In genomic region chr4:47109379-47109778, GRCh38 we compare ENCODE assay signal across 27 cellular contexts.
"Had no signal": no experiment of that assay in that cellular context is flagged by ENCODE, and none has a peak within 500 bp of the region (broad histone marks: within the 10 kb centered on the region; RNA-seq: fewer than 3 reads in every experiment).

No MANE protein-coding gene starts in this region.

- H3K9me3 ChIP-seq: ascending aorta, colonic mucosa, esophagus muscularis mucosa, gastrocnemius medialis, left ventricle myocardium inferior, neutrophil, ovary, psoas muscle, right atrium auricular region, upper lobe of right lung had no signal

- H3K9me3 Mint-ChIP-seq: activated T-cell treated with anti-CD3 and anti-CD28 coated beads, Interleukin-2, amount 50 U/mL, for 24 hours; activated T-helper 17 cell treated with anti-CD3 and anti-CD28 coated beads, Interleukin-2, amount 50 U/mL, for 72 hours; effector memory CD8-positive, alpha-beta T cell; T-helper 2 cell treated with Interferon-gamma antibody and Interleukin-4, amounts not matched to agents 5 μg/mL and 100 μg/mL, for 36 hours had no signal

- H3K27ac ChIP-seq: ascending aorta, colonic mucosa, dorsolateral prefrontal cortex, esophagus muscularis mucosa, gastrocnemius medialis, left ventricle myocardium inferior, neutrophil, ovary, psoas muscle, right atrium auricular region, upper lobe of right lung had no signal

- H3K4me1 ChIP-seq: ascending aorta, colonic mucosa, esophagus muscularis mucosa, gastrocnemius medialis, left ventricle myocardium inferior, psoas muscle, right atrium auricular region, upper lobe of right lung had no signal

- H3K27ac Mint-ChIP-seq: activated CD4-positive, alpha-beta T cell treated with anti-CD3 and anti-CD28 coated beads for 36 hours; activated naive CD4-positive, alpha-beta T cell treated with anti-CD3 and anti-CD28 coated beads, Interleukin-2, amount 50 U/mL, for 72 hours; activated T-cell treated with anti-CD3 and anti-CD28 coated beads, Interleukin-2, amount 50 U/mL, for 24 hours; activated T-helper 17 cell treated with anti-CD3 and anti-CD28 coated beads, Interleukin-2, amount 50 U/mL, for 72 hours; effector memory CD8-positive, alpha-beta T cell; natural killer cell; T-helper 2 cell treated with Interferon-gamma antibody and Interleukin-4, amounts not matched to agents 5 μg/mL and 100 μg/mL, for 36 hours had no signal

- H3K36me3 Mint-ChIP-seq: activated naive CD4-positive, alpha-beta T cell treated with anti-CD3 and anti-CD28 coated beads, Interleukin-2, amount 50 U/mL, for 72 hours; natural killer cell had no signal

- H3K4me3 ChIP-seq: ascending aorta, colonic mucosa, dorsolateral prefrontal cortex, esophagus muscularis mucosa, gastrocnemius medialis, left ventricle myocardium inferior, ovary, psoas muscle, right atrium auricular region, upper lobe of right lung had no signal

- H3K4me1 Mint-ChIP-seq: activated CD4-positive, alpha-beta T cell treated with anti-CD3 and anti-CD28 coated beads for 36 hours; activated T-helper 17 cell treated with anti-CD3 and anti-CD28 coated beads, Interleukin-2, amount 50 U/mL, for 72 hours; natural killer cell had no signal

- H3K27me3 Mint-ChIP-seq: activated T-cell treated with anti-CD3 and anti-CD28 coated beads, Interleukin-2, amount 50 U/mL, for 24 hours had no signal

- DNase-seq: activated CD4-positive, alpha-beta T cell treated with anti-CD3 and anti-CD28 coated beads for 36 hours; activated CD4-positive, alpha-beta T cell treated with anti-CD3 and anti-CD28 coated beads, Interleukin-2, amount 50 U/mL, for 4 hours; activated CD8-positive, alpha-beta memory T cell treated with anti-CD3 and anti-CD28 coated beads for 24 hours; activated CD8-positive, alpha-beta memory T cell treated with anti-CD3 and anti-CD28 coated beads, Interleukin-2, amount 50 U/mL, for 4 hours; activated T-cell treated with anti-CD3 and anti-CD28 coated beads, Interleukin-2, amount 50 U/mL, for 24 hours; central memory CD4-positive, alpha-beta T cell; colonic mucosa; dorsolateral prefrontal cortex; effector memory CD8-positive, alpha-beta T cell; gastrocnemius medialis; hippocampal formation; left ventricle myocardium inferior; mammary epithelial cell; midbrain; natural killer cell; ovary; psoas muscle; stimulated activated CD4-positive, alpha-beta T cell treated with anti-CD3 and anti-CD28 coated beads, Interleukin-4, amount 100 ng/mL, for 24 hours; stimulated activated naive CD8-positive, alpha-beta T cell treated with anti-CD3 and anti-CD28 coated beads, Interleukin-15, Interleukin-2, amounts not matched to agents 100 U/mL and 50 U/mL, for 24 hours; upper lobe of right lung had no signal

- H3K36me3 ChIP-seq: ascending aorta, colonic mucosa, esophagus muscularis mucosa, gastrocnemius medialis, left ventricle myocardium inferior, neutrophil, ovary, right atrium auricular region, upper lobe of right lung had no signal

- H3K4me3 Mint-ChIP-seq: activated CD4-positive, alpha-beta T cell treated with anti-CD3 and anti-CD28 coated beads for 36 hours; activated T-cell treated with anti-CD3 and anti-CD28 coated beads, Interleukin-2, amount 50 U/mL, for 24 hours; activated T-helper 17 cell treated with anti-CD3 and anti-CD28 coated beads, Interleukin-2, amount 50 U/mL, for 72 hours; effector memory CD8-positive, alpha-beta T cell; natural killer cell; T-helper 2 cell treated with Interferon-gamma antibody and Interleukin-4, amounts not matched to agents 5 μg/mL and 100 μg/mL, for 36 hours had no signal

- ATAC-seq: activated CD4-positive, alpha-beta T cell treated with anti-CD3 and anti-CD28 coated beads for 36 hours; activated naive CD4-positive, alpha-beta T cell treated with anti-CD3 and anti-CD28 coated beads, Interleukin-2, amount 50 U/mL, for 72 hours; activated T-helper 17 cell treated with anti-CD3 and anti-CD28 coated beads, Interleukin-2, amount 50 U/mL, for 72 hours; effector memory CD8-positive, alpha-beta T cell; gastrocnemius medialis; natural killer cell; psoas muscle; stimulated activated naive CD8-positive, alpha-beta T cell treated with anti-CD3 and anti-CD28 coated beads, Interleukin-15, Interleukin-2, amounts not matched to agents 100 U/mL and 50 U/mL, for 24 hours; upper lobe of right lung had no signal

- H3K27me3 ChIP-seq: ascending aorta, colonic mucosa, dorsolateral prefrontal cortex, esophagus muscularis mucosa, gastrocnemius medialis, ovary, right atrium auricular region, upper lobe of right lung had no signal
